7 cellular contexts compared by ENCODE assay signal in genomic region chr13:74778087-74778486, GRCh38.
"Had no signal": no experiment of that assay in that cellular context is flagged by ENCODE, and none has a peak within 500 bp of the region (broad histone marks: within the 10 kb centered on the region; RNA-seq: fewer than 3 reads in every experiment).

No MANE protein-coding gene starts in this region.

- DNase-seq: GDM1, GF-D8 had no signal

- FAIRE-seq: G401.6, GM12891, GM12892, GM18507, GM19239 had no signal
